30 cellular contexts compared by ENCODE assay signal in the genomic region with DNA sequence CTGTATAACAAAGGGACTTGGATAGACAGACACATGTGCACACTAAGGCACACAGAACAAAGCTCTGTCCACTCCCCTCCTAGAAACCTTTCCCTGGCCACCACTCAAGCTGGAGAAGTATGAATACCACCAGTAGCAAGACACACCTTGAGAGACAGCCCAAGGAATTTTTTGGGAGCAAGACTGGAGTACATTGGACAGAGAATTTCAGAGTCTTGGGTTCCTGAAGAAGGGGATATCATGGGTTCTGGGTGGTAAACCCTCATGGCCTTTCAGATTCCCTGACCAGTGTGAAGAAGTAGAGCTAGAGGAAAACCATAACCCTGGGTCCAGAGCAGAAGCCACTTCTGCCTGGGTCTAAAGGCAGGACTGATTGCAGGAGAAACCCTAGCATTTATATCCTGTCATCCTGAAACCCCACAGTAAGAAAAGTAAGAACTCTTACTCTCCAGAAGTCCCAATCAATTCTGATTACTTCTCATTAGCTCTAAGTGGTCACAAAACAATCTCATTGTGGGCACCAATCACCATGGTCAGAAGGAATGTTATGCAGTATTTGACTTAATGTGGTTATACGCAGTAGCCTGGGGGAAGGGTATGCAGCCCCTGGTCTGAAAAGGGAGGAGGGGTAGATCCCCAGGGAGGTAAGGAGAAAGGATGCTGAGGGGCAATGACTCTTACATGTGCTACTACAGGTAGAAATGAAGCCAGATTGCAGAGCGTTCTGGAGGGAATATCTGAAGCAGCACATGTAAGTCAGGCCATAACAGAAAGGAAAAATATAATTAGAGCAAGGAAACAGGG. TPM values are rescaled to one million over a fixed set of nuclear protein-coding genes. Genes with fewer than 3 reads are reported as not detected.
DNase-seq lines count a peak whose midpoint lies in the region; ATAC-seq and TF ChIP-seq lines count a peak whose summit lies in the region.
"Had no signal": no experiment of that assay in that cellular context is flagged by ENCODE, and none has a peak within 500 bp of the region (broad histone marks: within the 10 kb centered on the region; RNA-seq: fewer than 3 reads in every experiment).

No MANE protein-coding gene starts in this region.

- peak overlapping the region; percentile 79 for H2AK5ac ChIP-seq in IMR-90 (ENCODE audit: low read depth, low read length)
- H2AK5ac ChIP-seq in mesenchymal stem cell (ENCODE audit: low read length, severe bottlenecking), result peak overlapping the region; percentile 75

- peak overlapping the region; percentile 53; the same call in 1 of the 2 replicates for H2BK20ac ChIP-seq in IMR-90 (ENCODE audit: low read depth, low read length)

- H3K27me3 ChIP-seq in IMR-90 (ENCODE audit: control insufficient read depth, insufficient read depth, low read length) (no peaks in the 10 kb centered on the region), mesenchymal stem cell (ENCODE audit: control insufficient read depth in 1 of 2, insufficient read depth in 1 of 2, low read length in 2 of 2) (no peaks in the 10 kb centered on the region), WERI-Rb-1 (ENCODE audit: insufficient read depth, low read depth, severe bottlenecking) (no peaks in the 10 kb centered on the region)
- H3K27me3 ChIP-seq: BLaER1, pancreas, SJSA1, spleen, upper lobe of left lung had no signal

- in situ Hi-C loops in IMR-90 (cut with MboI; ENCODE audit: low sequenced_read_pairs), result no loop called here

- H3K9ac ChIP-seq in IMR-90 (ENCODE audit: low read depth, low read length) (no peak overlapping the region), mesenchymal stem cell (ENCODE audit: low read length) (no peak overlapping the region)
- H3K9ac ChIP-seq: BLaER1 had no signal

- H3K27ac Mint-ChIP-seq in activated B cell treated with CpG ODN at 0.5 μM for 24 hours, result peak overlapping the region; percentile 92
- H3K27ac Mint-ChIP-seq: activated CD8-positive, alpha-beta T cell treated with anti-CD3 and anti-CD28 coated beads for 36 hours; activated naive CD4-positive, alpha-beta T cell treated with anti-CD3 and anti-CD28 coated beads, Interleukin-2, amount 50 U/mL, for 24 hours; activated T-helper 2 cell treated with anti-CD3 and anti-CD28 coated beads, Interferon-gamma antibody, Interleukin-2, Interleukin-4, amounts not matched to agents 10 μg/mL and 5 μg/mL and 100 μg/mL, durations not matched to agents 14 hours and 24 hours and 36 hours; mesothelial cell of epicardium had no signal

- H2BK5ac ChIP-seq in IMR-90 (ENCODE audit: low read depth, low read length, poor library complexity, severe bottlenecking) (no peak overlapping the region), mesenchymal stem cell (ENCODE audit: low read depth, low read length, poor library complexity, severe bottlenecking) (no peak overlapping the region)

- H3K4ac ChIP-seq in IMR-90 (ENCODE audit: low read depth, low read length) (peak overlapping the region; percentile 48), mesenchymal stem cell (ENCODE audit: low read depth in 1 of 2, low read length in 2 of 2) (no peak overlapping the region)

- CTCF ChIA-PET in IMR-90 (lab: Yijun Ruan, JAX) (interaction anchor here (0.6 kb wide), 1 partner anchor 513 kb away, joined by 3 read pairs; no protein-coding TSS in a partner anchor), activated B cell treated with CpG ODN at 0.5 μM for 24 hours (lab: Charles Lee) (interaction anchor here (1.0 to 3.2 kb wide), 4 partner anchors 18 to 64 kb away, joined by 3 to 16 read pairs (median 6); a partner anchor contains a TSS)

- 100% methylated on average over 2 of the region's 2 CpGs; no CpG with 5 or more reads in 1 of the 2 experiments for WGBS in IMR-90 (ENCODE audit: extremely low coverage in 2 of 2, insufficient read length in 1 of 2), 2 experiments
- 91% methylated on average over 2 of the region's 2 CpGs for WGBS in mesenchymal stem cell

- no peak for TF ChIP-seq POLR2A in IMR-90 (IDR thresholded peaks at IDR 0.05; ENCODE audit: low read depth, low read length)

- no peak overlapping the region for H3K4me2 ChIP-seq in IMR-90 (ENCODE audit: low read depth, low read length)
- H3K4me2 ChIP-seq in mesenchymal stem cell (ENCODE audit: low read length, poor library complexity, severe bottlenecking), result no peak overlapping the region
- H3K4me2 ChIP-seq: BLaER1 had no signal

- H3K14ac ChIP-seq in IMR-90 (replicated peaks; ENCODE audit: low read depth, low read length) (peak overlapping the region; percentile 62), mesenchymal stem cell (ENCODE audit: low read length in 2 of 2) (no peak overlapping the region)

- H3K36me3 ChIP-seq in IMR-90 (ENCODE audit: control insufficient read depth, insufficient read depth, low read length), result no peaks in the 10 kb centered on the region
- H3K36me3 ChIP-seq in mesenchymal stem cell (ENCODE audit: control insufficient read depth in 1 of 2, insufficient read depth in 2 of 2, low read depth in 1 of 2, low read length in 2 of 2), result no peaks in the 10 kb centered on the region
- H3K36me3 ChIP-seq in WERI-Rb-1, result no peaks in the 10 kb centered on the region
- H3K36me3 ChIP-seq: BLaER1, pancreas, SJSA1, spleen, upper lobe of left lung had no signal

- peak overlapping the region; percentile 57 for H3K18ac ChIP-seq in IMR-90 (ENCODE audit: low read depth, low read length)
- peak overlapping the region in 1 of 2 experiments; percentile 16 for H3K18ac ChIP-seq in mesenchymal stem cell (ENCODE audit: low read depth in 1 of 2, low read length in 2 of 2)

- H3K27ac ChIP-seq in IMR-90 (ENCODE audit: insufficient read depth, low read length) (no peak overlapping the region), mesenchymal stem cell (ENCODE audit: low read length, poor library complexity, severe bottlenecking) (no peak overlapping the region), WERI-Rb-1 (no peak overlapping the region)
- H3K27ac ChIP-seq: BLaER1, pancreas, SJSA1, upper lobe of left lung had no signal

- no peak for ATAC-seq in IMR-90 (ENCODE audit: low read depth)
- ATAC-seq in activated B cell treated with CpG ODN at 0.5 μM for 24 hours (ENCODE audit: low read depth), result no peak
- no peak for ATAC-seq in GM19395 (IDR thresholded peaks at IDR 0.05; ENCODE audit: unreplicated experiment)
- ATAC-seq: left lobe of liver, right cardiac atrium had no signal

- no peaks in the 10 kb centered on the region for H4K20me1 ChIP-seq in IMR-90 (ENCODE audit: insufficient read depth, low read length)
- H4K20me1 ChIP-seq: BLaER1 had no signal

- H4K91ac ChIP-seq in IMR-90 (ENCODE audit: insufficient read depth, low read depth, low read length), result peak overlapping the region; percentile 44; the same call in 1 of the 2 replicates
- H4K91ac ChIP-seq in mesenchymal stem cell (ENCODE audit: low read length), result no peak overlapping the region

- TF ChIP-seq CTCF in GM12865 (IDR thresholded peaks at IDR 0.05; ENCODE audit: insufficient read depth, low read depth, low read length, missing control alignments) (no peak), IMR-90 (conservative IDR thresholded peaks at IDR 0.05; ENCODE audit: low read depth, low read length) (no peak), activated B cell treated with CpG ODN at 0.5 μM for 24 hours (IDR thresholded peaks at IDR 0.05) (no peak), WERI-Rb-1 (IDR thresholded peaks at IDR 0.05; ENCODE audit: low read depth, low read length) (no peak), GM10266 (IDR thresholded peaks at IDR 0.05; ENCODE audit: control insufficient read depth, insufficient read depth, low read depth, missing control alignments) (no peak)

- H2BK15ac ChIP-seq in IMR-90 (ENCODE audit: low read depth, low read length), result peak overlapping the region; percentile 33
- H2BK15ac ChIP-seq in mesenchymal stem cell (ENCODE audit: low read depth, poor library complexity, severe bottlenecking), result no peak overlapping the region

- no peak overlapping the region for H3K4me3 Mint-ChIP-seq in activated B cell treated with CpG ODN at 0.5 μM for 24 hours
- H3K4me3 Mint-ChIP-seq: activated CD8-positive, alpha-beta T cell treated with anti-CD3 and anti-CD28 coated beads for 36 hours; activated naive CD4-positive, alpha-beta T cell treated with anti-CD3 and anti-CD28 coated beads, Interleukin-2, amount 50 U/mL, for 24 hours; mesothelial cell of epicardium; naive thymus-derived CD8-positive, alpha-beta T cell had no signal

- POLR2A ChIA-PET in IMR-90 (lab: Charles Lee; ENCODE audit: unreplicated experiment), result no interaction called here
- POLR2A ChIA-PET in activated B cell treated with CpG ODN at 0.5 μM for 24 hours (lab: Charles Lee), result interaction anchor here (1.4 to 8.3 kb wide), 3 partner anchors 11 to 47 kb away, joined by 4 to 105 read pairs (median 4); a partner anchor contains a TSS

- no peak overlapping the region; the same call in 1 of the 2 replicates for H3K56ac ChIP-seq in IMR-90 (ENCODE audit: extremely low read depth, insufficient read depth, low read length)

- no TSS peak for BruUV-seq in IMR-90 (replicated peaks; lab: Mats Ljungman, UMichigan)

- H2BK12ac ChIP-seq in mesenchymal stem cell (ENCODE audit: low read length in 2 of 2), result no peak overlapping the region

- dilution Hi-C loops in IMR-90 (cut with HindIII; ENCODE audit: low sequenced_read_pairs, unreplicated experiment), result no loop called here

- peak overlapping the region; percentile 11 to 56; a peak in 2 of 4 replicates for H4K8ac ChIP-seq in IMR-90 (ENCODE audit: low read depth in 2 of 2, low read length in 2 of 2)
- no peak overlapping the region for H4K8ac ChIP-seq in mesenchymal stem cell (ENCODE audit: low read length)

- H3K9me3 ChIP-seq in IMR-90 (ENCODE audit: control insufficient read depth, insufficient read depth, low read length) (no peaks in the 10 kb centered on the region), mesenchymal stem cell (ENCODE audit: control insufficient read depth, low read length) (no peaks in the 10 kb centered on the region), WERI-Rb-1 (ENCODE audit: severe bottlenecking) (no peaks in the 10 kb centered on the region)
- H3K9me3 ChIP-seq: BLaER1, pancreas, SJSA1, spleen, upper lobe of left lung had no signal

- no peak overlapping the region for H3K23ac ChIP-seq in IMR-90 (ENCODE audit: low read depth, low read length)
- H3K23ac ChIP-seq in mesenchymal stem cell (ENCODE audit: low read length in 2 of 2), result no peak overlapping the region

- no peaks in the 10 kb centered on the region for H3K9me3 Mint-ChIP-seq in activated B cell treated with CpG ODN at 0.5 μM for 24 hours
- H3K9me3 Mint-ChIP-seq: activated naive CD4-positive, alpha-beta T cell treated with anti-CD3 and anti-CD28 coated beads, Interleukin-2, amount 50 U/mL, for 24 hours; activated T-helper 2 cell treated with anti-CD3 and anti-CD28 coated beads, Interferon-gamma antibody, Interleukin-2, Interleukin-4, amounts not matched to agents 10 μg/mL and 5 μg/mL and 100 μg/mL, durations not matched to agents 14 hours and 24 hours and 36 hours; mesothelial cell of epicardium had no signal

- H3K4me3 ChIP-seq in GM12865 (ENCODE audit: low read depth, low read length) (peak overlapping the region; percentile 47), IMR-90 (ENCODE audit: insufficient read depth, low read depth, low read length) (no peak overlapping the region), mesenchymal stem cell (ENCODE audit: insufficient read depth in 1 of 2, low read depth in 1 of 2, low read length in 2 of 2) (no peak overlapping the region), WERI-Rb-1 (ENCODE audit: low read depth, low read length) (no peak overlapping the region)
- H3K4me3 ChIP-seq: BLaER1, pancreas, SJSA1, spleen, upper lobe of left lung had no signal

- no peak overlapping the region for H2AK9ac ChIP-seq in IMR-90 (replicated peaks; ENCODE audit: low read depth, low read length, poor library complexity)

- intact Hi-C loops in IMR-90 (cut with micrococcal nuclease) (no loop called here), activated B cell treated with CpG ODN at 0.5 μM for 24 hours (cut with micrococcal nuclease) (loop anchor here (1.0 to 10.0 kb wide), 7 partner anchors 17 to 1903 kb away; a partner anchor contains a TSS)

- H3K27me3 Mint-ChIP-seq in activated B cell treated with CpG ODN at 0.5 μM for 24 hours, result no peaks in the 10 kb centered on the region

- TF ChIP-seq RAD21 in IMR-90 (IDR thresholded peaks at IDR 0.05; ENCODE audit: low read length), result no peak

- H2BK120ac ChIP-seq in IMR-90 (ENCODE audit: low read depth, low read length) (peak overlapping the region; percentile 35), mesenchymal stem cell (ENCODE audit: low read depth, low read length) (no peak overlapping the region)

- peak overlapping the region; percentile 80; the same call in 1 of the 2 replicates for H4K5ac ChIP-seq in IMR-90 (ENCODE audit: low read depth, low read length)

- H3K79me1 ChIP-seq in IMR-90 (ENCODE audit: low read depth in 1 of 2, low read length in 2 of 2), result no peaks in the 10 kb centered on the region
- H3K79me1 ChIP-seq in mesenchymal stem cell (replicated peaks; ENCODE audit: low read length, poor library complexity, severe bottlenecking), result no peaks in the 10 kb centered on the region

- H3K4me1 Mint-ChIP-seq in activated B cell treated with CpG ODN at 0.5 μM for 24 hours, result peaks cover 80% of the 10 kb centered on the region
- H3K4me1 Mint-ChIP-seq: activated naive CD4-positive, alpha-beta T cell treated with anti-CD3 and anti-CD28 coated beads, Interleukin-2, amount 50 U/mL, for 24 hours had no signal

- H3K9me1 ChIP-seq in IMR-90 (ENCODE audit: insufficient read depth, low read length), result no peaks in the 10 kb centered on the region; the same call in 1 of the 2 replicates

- H2AFZ ChIP-seq in IMR-90 (replicated peaks; ENCODE audit: low read length, poor library complexity) (no peak overlapping the region), mesenchymal stem cell (ENCODE audit: low read depth, low read length) (no peak overlapping the region)

- H3K4me1 ChIP-seq in IMR-90 (ENCODE audit: control insufficient read depth, insufficient read depth, low read length), result peaks cover 9% of the 10 kb centered on the region
- peaks cover 4% of the 10 kb centered on the region for H3K4me1 ChIP-seq in mesenchymal stem cell (ENCODE audit: control insufficient read depth, insufficient read depth, low read depth, low read length)
- H3K4me1 ChIP-seq: BLaER1, upper lobe of left lung had no signal

- H3K36me3 Mint-ChIP-seq in activated B cell treated with CpG ODN at 0.5 μM for 24 hours (ENCODE audit: low read depth), result no peaks in the 10 kb centered on the region
- H3K36me3 Mint-ChIP-seq: activated naive CD4-positive, alpha-beta T cell treated with anti-CD3 and anti-CD28 coated beads, Interleukin-2, amount 50 U/mL, for 24 hours; mesothelial cell of epicardium; naive thymus-derived CD8-positive, alpha-beta T cell had no signal

- peak; percentile 55 for DNase-seq in GM12865 (ENCODE audit: low read depth)
- no peak for DNase-seq in IMR-90
- DNase-seq in activated B cell treated with CpG ODN at 0.5 μM for 24 hours, result no peak
- DNase-seq in mesenchymal stem cell, result no peak
- no peak for DNase-seq in WERI-Rb-1
- no peak for DNase-seq in AG20443 (ENCODE audit: low spot score)
- no peak for DNase-seq in GM10266 (ENCODE audit: extremely low spot score)
- DNase-seq: ACHN; COR-L47; DMS79 treated with DMSO at 0.1 percent for 48 hours; effector memory CD4-positive, alpha-beta T cell; GF-D8; hippocampal formation; naive thymus-derived CD8-positive, alpha-beta T cell; NCI-H1105; NCI-H1930; NCI-H526 treated with DMSO at 0.1 percent for 48 hours; spleen had no signal

RNA-seq across cellular contexts. Expression of a gene that starts 20.5 kb away (rescaled TPM):
- total RNA-seq in IMR-90 (2012; rRNA removed) (under 0.01 TPM in 2 replicates), activated B cell treated with CpG ODN at 0.5 μM for 24 hours (13.9 and 20.3 TPM in 2 replicates)
- polyA plus RNA-seq in IMR-90 (2012; rRNA removed), result not detected in 2 replicates
- not detected in 2 replicates for polyA plus RNA-seq in IMR-90 (2012; cell fraction: cytosol; rRNA removed)
- 0.01 TPM in 1 of 2 replicates, not detected in the other for polyA plus RNA-seq in IMR-90 (2012; cell fraction: nucleus; rRNA removed; ENCODE audit: low replicate concordance)
- under 0.01 TPM for polyA plus RNA-seq in mesenchymal stem cell (2013, experiment 1 of 2)
- polyA plus RNA-seq in mesenchymal stem cell (2013, experiment 2 of 2), result not detected
- total RNA-seq: activated T-helper 2 cell treated with anti-CD3 and anti-CD28 coated beads, Interferon-gamma antibody, Interleukin-2, Interleukin-4, amounts not matched to agents 10 μg/mL and 5 μg/mL and 100 μg/mL, durations not matched to agents 14 hours and 24 hours and 36 hours; SJSA1; T-helper 1 cell treated with Interleukin-12 subunit alpha and Interleukin-12 subunit beta and Interleukin-4 antibody, amounts not matched to agents 30 ng/mL and 1 ng/mL, for 36 hours had no signal
- polyA plus RNA-seq: naive thymus-derived CD8-positive, alpha-beta T cell had no signal

Comparison
In these comparisons a context has a peak if more than half of its experiments do, and no peak if none do; other contexts are left out.
1. RNA of a gene that starts 20.5 kb away (total RNA-seq): 13.9 to 20.3 TPM in activated B cell treated with CpG ODN at 0.5 μM for 24 hours; under 0.01 TPM in IMR-90; every median in the first group is over 10 times any median in the second.